In the genomic region with DNA sequence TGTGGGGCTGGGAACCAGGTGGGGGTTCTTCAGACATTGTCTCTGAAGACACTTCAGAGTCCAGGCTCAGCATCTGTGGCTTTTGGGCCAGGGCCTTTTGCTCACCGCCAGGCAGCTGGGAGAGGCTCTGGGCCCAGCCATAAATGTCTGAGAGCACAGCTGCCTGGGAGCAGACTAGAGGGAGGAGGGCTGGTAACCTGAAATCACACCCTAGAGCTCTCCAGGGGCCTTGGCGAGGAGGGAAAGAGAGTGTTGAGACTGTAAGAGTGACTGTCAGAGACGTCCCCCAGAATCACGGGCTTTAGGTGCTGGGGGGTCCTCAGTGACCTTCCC, we compare ENCODE assay signal across 7 cellular contexts. TPM values are rescaled to one million over a fixed set of nuclear protein-coding genes. Genes with fewer than 3 reads are reported as not detected.
A peak's percentile ranks its signal among the peaks of the same experiment; 100 is the strongest.
DNase-seq lines count a peak whose midpoint lies in the region; ATAC-seq and TF ChIP-seq lines count a peak whose summit lies in the region.

No MANE protein-coding gene starts in this region.

- no peaks in the 10 kb centered on the region for H3F3A ChIP-seq in GM23248 (ENCODE audit: insufficient read depth)
- no peaks in the 10 kb centered on the region for H3F3A ChIP-seq in smooth muscle cell (ENCODE audit: low read depth)

- in situ Hi-C loops in GM23248 (cut with MboI), result no loop called here

- ATAC-seq in RWPE2 (ENCODE audit: low read depth) (peak; percentile 42), GM18873 (IDR thresholded peaks at IDR 0.05; ENCODE audit: low FRiP score, unreplicated experiment) (no peak)

- 31 to 38% methylated on average over 4 of the region's 4 CpGs for WGBS in GM23248 (ENCODE audit: low coverage in 1 of 2, low lambda C conversion rate in 2 of 2, missing lambda C conversion rate in 2 of 2), 2 experiments
- WGBS in smooth muscle cell (ENCODE audit: low lambda C conversion rate), result 48% methylated on average over 4 of the region's 4 CpGs

- H3K4me2 ChIP-seq in GM23248 (ENCODE audit: unreplicated experiment) (peak overlapping the region; percentile 58), smooth muscle cell (peak overlapping the region; percentile 91)

- H3K27me3 ChIP-seq in GM23248 (replicated peaks; ENCODE audit: insufficient read depth) (no peaks in the 10 kb centered on the region), RWPE2 (ENCODE audit: insufficient read depth, poor library complexity, severe bottlenecking) (no peaks in the 10 kb centered on the region), smooth muscle cell (ENCODE audit: low read depth) (no peaks in the 10 kb centered on the region)

- no peaks in the 10 kb centered on the region for H4K20me1 ChIP-seq in GM23248 (ENCODE audit: insufficient read depth)
- peaks cover 43% of the 10 kb centered on the region for H4K20me1 ChIP-seq in smooth muscle cell (ENCODE audit: low read depth)

- peak overlapping the region; percentile 29; the same call in 1 of the 2 replicates for H3K27ac ChIP-seq in GM23248
- peak overlapping the region; percentile 80 for H3K27ac ChIP-seq in RWPE2 (ENCODE audit: poor library complexity, severe bottlenecking)
- H3K27ac ChIP-seq in smooth muscle cell (ENCODE audit: low read depth), result peak overlapping the region; percentile 72

- DNase-seq in GM23248 (no peak), RWPE2 (ENCODE audit: low spot score) (no peak), fibroblast of the aortic adventitia (ENCODE audit: low read depth) (peak; percentile 30), smooth muscle cell (lab: John Stamatoyannopoulos, UW; ENCODE audit: unreplicated experiment) (no peak), NCI-H774 (lab: John Stamatoyannopoulos, UW) (no peak), NCI-H446 (lab: John Stamatoyannopoulos, UW) (no peak)

- TF ChIP-seq CTCF in RWPE2 (IDR thresholded peaks at IDR 0.05; ENCODE audit: poor library complexity, severe bottlenecking) (no peak), fibroblast of the aortic adventitia (IDR thresholded peaks at IDR 0.05; ENCODE audit: insufficient read depth, low read length) (no peak), smooth muscle cell (IDR thresholded peaks at IDR 0.05; ENCODE audit: borderline replicate concordance, insufficient read depth, poor library complexity, severe bottlenecking) (no peak)

- no peaks in the 10 kb centered on the region for H3K9me2 ChIP-seq in GM23248 (ENCODE audit: insufficient read depth)

- H3K9me3 ChIP-seq in GM23248 (ENCODE audit: low read depth), result no peaks in the 10 kb centered on the region
- H3K9me3 ChIP-seq in RWPE2 (ENCODE audit: severe bottlenecking), result no peaks in the 10 kb centered on the region
- no peaks in the 10 kb centered on the region for H3K9me3 ChIP-seq in smooth muscle cell (replicated peaks; ENCODE audit: low read depth)

- H3K9ac ChIP-seq in GM23248 (peak overlapping the region; percentile 71), smooth muscle cell (ENCODE audit: low read depth) (no peak overlapping the region)

- H3K4me1 ChIP-seq in GM23248 (ENCODE audit: insufficient read depth), result 0 out of 2 replicates have a peak, but pooled peaks cover 5% of the 10 kb centered on the region
- H3K4me1 ChIP-seq in RWPE2 (ENCODE audit: insufficient read depth, poor library complexity, severe bottlenecking), result peaks cover 26% of the 10 kb centered on the region
- H3K4me1 ChIP-seq in smooth muscle cell (ENCODE audit: low read depth), result peaks cover 13% of the 10 kb centered on the region

- H3K4me3 ChIP-seq in GM23248 (no peak overlapping the region), RWPE2 (ENCODE audit: severe bottlenecking) (peak overlapping the region; percentile 35), fibroblast of the aortic adventitia (ENCODE audit: low read depth, low read length) (peak overlapping the region; percentile 63), smooth muscle cell (peak overlapping the region; percentile 51)

- H2AFZ ChIP-seq in GM23248 (no peak overlapping the region), smooth muscle cell (ENCODE audit: low read depth) (no peak overlapping the region)

- H3K36me3 ChIP-seq in GM23248 (ENCODE audit: low read depth) (no peaks in the 10 kb centered on the region), RWPE2 (ENCODE audit: low read depth) (peaks cover 43% of the 10 kb centered on the region), smooth muscle cell (ENCODE audit: low read depth) (no peaks in the 10 kb centered on the region)

- H3K79me2 ChIP-seq in GM23248 (ENCODE audit: insufficient read depth) (peaks cover 71% of the 10 kb centered on the region), smooth muscle cell (ENCODE audit: low read depth) (peaks cover 62% of the 10 kb centered on the region)

RNA-seq across cellular contexts. Expression of a gene that starts 4.1 kb away (rescaled TPM):
- total RNA-seq in GM23248 (2014; rRNA removed; shearing (Covaris generic)), result 19.5 and 33.5 TPM in 2 replicates
- polyA plus RNA-seq in GM23248 (2016; fragmentation: Nextera tagmentation; extraction: Ambion mirVana) (20.7 and 22.6 TPM in 2 replicates), smooth muscle cell (56.9 and 58.5 TPM in 2 replicates)
- total RNA-seq in fibroblast of the aortic adventitia (ENCODE audit: low replicate concordance) (15.5 and 16.8 TPM in 2 replicates), smooth muscle cell (14.0 and 17.8 TPM in 2 replicates)

RNA-seq across cellular contexts. Expression of a gene that starts 11.0 kb away (rescaled TPM):
- total RNA-seq in GM23248 (2014; rRNA removed; shearing (Covaris generic)), result 24.3 and 29.1 TPM in 2 replicates
- polyA plus RNA-seq in GM23248 (2016; fragmentation: Nextera tagmentation; extraction: Ambion mirVana) (5.0 and 9.6 TPM in 2 replicates), smooth muscle cell (21.3 and 28.4 TPM in 2 replicates)
- total RNA-seq in fibroblast of the aortic adventitia (ENCODE audit: low replicate concordance) (15.5 and 17.3 TPM in 2 replicates), smooth muscle cell (9.0 and 16.3 TPM in 2 replicates)

RNA-seq across cellular contexts. Expression of a gene that starts 19.3 kb away (rescaled TPM):
- under 0.01 TPM in 1 of 2 replicates, not detected in the other for total RNA-seq in GM23248 (2014; rRNA removed; shearing (Covaris generic))
- polyA plus RNA-seq in GM23248 (2016; fragmentation: Nextera tagmentation; extraction: Ambion mirVana), result 0.18 and 0.20 TPM in 2 replicates
- 0.90 TPM in 2 replicates for total RNA-seq in fibroblast of the aortic adventitia (ENCODE audit: low replicate concordance)
- 5.1 TPM in 2 replicates for total RNA-seq in smooth muscle cell
- 2.5 and 2.9 TPM in 2 replicates for polyA plus RNA-seq in smooth muscle cell

RNA-seq across cellular contexts. Expression of a gene that starts 55.0 kb away (rescaled TPM):
- total RNA-seq in GM23248 (2014; rRNA removed; shearing (Covaris generic)), result 32.0 and 33.8 TPM in 2 replicates
- polyA plus RNA-seq in GM23248 (2016; fragmentation: Nextera tagmentation; extraction: Ambion mirVana), result 13.2 and 16.6 TPM in 2 replicates
- total RNA-seq in fibroblast of the aortic adventitia (ENCODE audit: low replicate concordance), result 23.6 and 39.7 TPM in 2 replicates
- 10.0 and 10.6 TPM in 2 replicates for total RNA-seq in smooth muscle cell
- polyA plus RNA-seq in smooth muscle cell, result 22.7 and 26.0 TPM in 2 replicates

Comparison
In these comparisons a context has a peak if more than half of its experiments do, and no peak if none do; other contexts are left out.
1. H3K27ac ChIP-seq: peak in every context shown above with its lines; median percentile 80 in RWPE2; 72 in smooth muscle cell; 29 in GM23248.